Comparison of ENCODE assay signal across 20 cellular contexts in the genomic region with DNA sequence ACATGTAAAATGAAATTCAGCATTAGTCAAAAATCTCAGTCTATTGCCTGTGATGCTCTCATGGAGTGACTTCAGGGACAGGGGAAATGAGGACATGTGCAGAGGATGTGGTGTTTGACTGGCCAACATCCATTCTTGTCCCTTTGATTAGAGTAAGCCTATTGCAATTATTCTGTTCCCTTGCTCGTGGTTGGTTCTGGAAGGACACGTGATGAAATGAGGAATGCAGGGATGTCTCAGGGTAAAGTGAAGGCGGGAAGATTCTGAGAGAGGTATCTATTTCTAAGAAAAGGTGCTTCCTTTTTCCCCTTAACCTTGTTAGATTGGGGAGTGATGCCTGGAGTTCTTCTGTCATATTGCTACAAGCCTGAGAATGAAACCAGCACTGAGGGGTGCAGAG. TPM values are rescaled to one million over a fixed set of nuclear protein-coding genes. Genes with fewer than 3 reads are reported as not detected.
A peak's percentile ranks its signal among the peaks of the same experiment; 100 is the strongest.
DNase-seq lines count a peak whose midpoint lies in the region; ATAC-seq, FAIRE-seq and TF ChIP-seq lines count a peak whose summit lies in the region.
"Had no signal": no experiment of that assay in that cellular context is flagged by ENCODE, and none has a peak within 500 bp of the region (broad histone marks: within the 10 kb centered on the region; RNA-seq: fewer than 3 reads in every experiment).

No MANE protein-coding gene starts in this region.

- peak; percentile 24 for DNase-seq in GM23338 (ENCODE audit: low spot score)
- no peak for DNase-seq in GM12878 (ENCODE audit: low read depth, low spot score)
- DNase-seq in H1 (ENCODE audit: low read depth in 1 of 2, low spot score in 2 of 2): no peak
- DNase-seq in left ventricle myocardium superior: no peak
- DNase-seq in GF-D8 (lab: John Stamatoyannopoulos, UW): no peak
- DNase-seq: C1 segment of cervical spinal cord; Calu3; CD4-positive, alpha-beta memory T cell; COR-L47; DMS53; DMS79 treated with DMSO at 0.1 percent for 48 hours; H9 had no signal

- CTCF ChIA-PET in GM12878 (lab: Yijun Ruan, JAX): interaction anchor here (1.2 to 3.2 kb wide), 2 partner anchors 16 to 43 kb away, joined by 6 to 14 read pairs; no protein-coding TSS in a partner anchor
- CTCF ChIA-PET in H1 (lab: Charles Lee; ENCODE audit: partially characterized antibody): interaction anchor here (4.0 kb wide), 1 partner anchor 32 kb away, joined by 19 read pairs; no protein-coding TSS in a partner anchor

- no peak overlapping the region for H3K4me3 ChIP-seq in GM23338
- H3K4me3 ChIP-seq in GM12878: no peak overlapping the region
- no peak overlapping the region for H3K4me3 ChIP-seq in H1 (ENCODE audit: extremely low read depth in 1 of 4, insufficient read depth in 2 of 4, low read depth in 3 of 4, low read length in 4 of 4)

- no peak overlapping the region for H2AFZ ChIP-seq in GM23338
- H2AFZ ChIP-seq in GM12878 (ENCODE audit: control insufficient read depth, low read depth, low read length): no peak overlapping the region
- H2AFZ ChIP-seq in H1 (ENCODE audit: low read length): no peak overlapping the region

- 36% methylated on average over 3 of the region's 3 CpGs for WGBS in GM12878 (ENCODE audit: insufficient coverage, insufficient replicate concordance, low lambda C conversion rate, missing lambda C conversion rate)
- WGBS in H1 (ENCODE audit: extremely low coverage in 1 of 2, insufficient coverage in 1 of 2, insufficient read length in 1 of 2, insufficient replicate concordance in 2 of 2, low coverage in 1 of 2, low lambda C conversion rate in 2 of 2, missing lambda C conversion rate in 1 of 2), 2 experiments: 69% methylated on average over 3 of the region's 3 CpGs; no CpG with 5 or more reads in 1 of the 2 experiments

- in situ Hi-C loops in GM12878 (cut with MboI): no loop called here

- RAD21 ChIA-PET in GM12878 (lab: Charles Lee; ENCODE audit: unreplicated experiment): interaction anchor here (0.8 to 3.8 kb wide), 6 partner anchors 8 to 42 kb away, joined by 3 to 16 read pairs (median 3); no protein-coding TSS in a partner anchor

- no peak overlapping the region for H3K4me3 Mint-ChIP-seq in GM23338
- H3K4me3 Mint-ChIP-seq: CD4-positive, alpha-beta memory T cell; H9 had no signal

- no peaks in the 10 kb centered on the region for H3K36me3 Mint-ChIP-seq in GM23338 (ENCODE audit: low read depth)
- H3K36me3 Mint-ChIP-seq: CD4-positive, alpha-beta memory T cell had no signal

- H3K4me2 ChIP-seq in GM23338 (no peak overlapping the region), GM12878 (ENCODE audit: control insufficient read depth, insufficient read depth) (no peak overlapping the region), H1 (ENCODE audit: insufficient read depth in 1 of 2, low read depth in 2 of 2, low read length in 2 of 2) (no peak overlapping the region)

- no peak overlapping the region for H3K4ac ChIP-seq in H1 (replicated peaks; ENCODE audit: insufficient read length, low read depth, low read length)

- no peak overlapping the region for H3K56ac ChIP-seq in H1 (replicated peaks; ENCODE audit: insufficient read length, low read depth, low read length)

- H3K4me1 Mint-ChIP-seq in GM23338: no peaks in the 10 kb centered on the region
- H3K4me1 Mint-ChIP-seq: CD4-positive, alpha-beta memory T cell had no signal

- H3K23me2 ChIP-seq in H1 (ENCODE audit: low read depth, low read length): no peaks in the 10 kb centered on the region

- SMC1A ChIA-PET in GM12878 (lab: Charles Lee; ENCODE audit: uncharacterized antibody, unreplicated experiment): interaction anchor here (0.9 to 2.2 kb wide), 6 partner anchors 11 to 50 kb away, joined by 4 to 8 read pairs (median 4); no protein-coding TSS in a partner anchor

- no peaks in the 10 kb centered on the region for H3K36me3 ChIP-seq in GM23338 (ENCODE audit: insufficient read depth)
- no peaks in the 10 kb centered on the region for H3K36me3 ChIP-seq in GM12878 (ENCODE audit: control insufficient read depth in 2 of 2, insufficient read depth in 2 of 2, low read length in 1 of 2)
- no peaks in the 10 kb centered on the region for H3K36me3 ChIP-seq in H1 (ENCODE audit: control insufficient read depth in 2 of 4, insufficient read depth in 4 of 4, low read length in 3 of 4)

- H3K18ac ChIP-seq in H1 (ENCODE audit: extremely low read depth, low read length): no peak overlapping the region

- TF ChIP-seq CTCF in GM23338 (conservative IDR thresholded peaks at IDR 0.05; ENCODE audit: low read depth in 2 of 2): no peak
- no peak for TF ChIP-seq CTCF in GM12878 (IDR thresholded peaks at IDR 0.05 in 2 of 3, conservative IDR thresholded peaks at IDR 0.05 in 1 of 3; ENCODE audit: control insufficient read depth in 2 of 3, extremely low read depth in 1 of 3, insufficient read depth in 1 of 3, low read depth in 3 of 3, low read length in 3 of 3)
- TF ChIP-seq CTCF in H1 (IDR thresholded peaks at IDR 0.05; ENCODE audit: control extremely low read depth in 1 of 3, insufficient read depth in 1 of 3, low read depth in 1 of 3, low read length in 3 of 3): no peak

- no peak for TF ChIP-seq RAD21 in GM12878 (IDR thresholded peaks at IDR 0.05; ENCODE audit: insufficient read depth, low read depth, low read length)
- no peak for TF ChIP-seq RAD21 in H1 (IDR thresholded peaks at IDR 0.05 in 1 of 2, conservative IDR thresholded peaks at IDR 0.05 in 1 of 2; ENCODE audit: low read depth in 2 of 2, low read length in 2 of 2)

- H2BK5ac ChIP-seq in H1 (ENCODE audit: low read depth, low read length): no peak overlapping the region

- no peaks in the 10 kb centered on the region for H3K79me1 ChIP-seq in H1 (ENCODE audit: low read depth, low read length)

- no peak overlapping the region for H2BK15ac ChIP-seq in H1 (ENCODE audit: low read length)

- no peak overlapping the region for H3K27ac Mint-ChIP-seq in GM23338
- H3K27ac Mint-ChIP-seq: CD4-positive, alpha-beta memory T cell; H9 had no signal

- H4K8ac ChIP-seq in H1 (ENCODE audit: extremely low read depth, insufficient read depth, low read length): no peak overlapping the region

- TF ChIP-seq POLR2A in GM12878 (IDR thresholded peaks at IDR 0.05; ENCODE audit: low read depth, low read length) (no peak), H1 (IDR thresholded peaks at IDR 0.05; ENCODE audit: control extremely low read depth in 1 of 2, low read depth in 2 of 2, low read length in 2 of 2) (no peak)

- H4K20me1 ChIP-seq in GM23338 (replicated peaks; ENCODE audit: insufficient read depth) (no peaks in the 10 kb centered on the region), GM12878 (ENCODE audit: control insufficient read depth, insufficient read depth) (no peaks in the 10 kb centered on the region), H1 (replicated peaks in 1 of 2; ENCODE audit: control insufficient read depth in 1 of 2, insufficient read depth in 2 of 2, low read length in 2 of 2) (no peaks in the 10 kb centered on the region)

- no TSS peak for BruUV-seq in GM12878 (replicated peaks; lab: Mats Ljungman, UMichigan)

- TF ChIP-seq EP300 in GM12878 (IDR thresholded peaks at IDR 0.05; ENCODE audit: borderline replicate concordance in 1 of 2, control insufficient read depth in 1 of 2, low read depth in 2 of 2, low read length in 2 of 2): no peak
- TF ChIP-seq EP300 in H1 (IDR thresholded peaks at IDR 0.05; ENCODE audit: borderline replicate concordance in 1 of 2, low read depth in 2 of 2, low read length in 2 of 2): no peak

- ATAC-seq in GM23338 (no peak), GM12878 (no peak), left ventricle myocardium superior (no peak), GM19467 (IDR thresholded peaks at IDR 0.05; ENCODE audit: unreplicated experiment) (no peak)
- ATAC-seq: HCT116 had no signal

- no peak overlapping the region for H3K23ac ChIP-seq in H1 (ENCODE audit: insufficient read length)

- intact Hi-C loops in GM12878 (cut with micrococcal nuclease; ENCODE audit: unreplicated experiment) (no loop called here), left ventricle myocardium superior (cut with micrococcal nuclease) (no loop called here)

- H3F3A ChIP-seq in GM23338 (replicated peaks; ENCODE audit: low read depth): no peaks in the 10 kb centered on the region

- H3K14ac ChIP-seq in H1 (ENCODE audit: insufficient read length): no peak overlapping the region

- H3K9me2 ChIP-seq in GM23338 (ENCODE audit: insufficient read depth): no peaks in the 10 kb centered on the region

- no peaks in the 10 kb centered on the region for H3K27me3 ChIP-seq in GM23338 (ENCODE audit: insufficient read depth)
- H3K27me3 ChIP-seq in GM12878 (replicated peaks in 1 of 2; ENCODE audit: control insufficient read depth in 2 of 2, insufficient read depth in 2 of 2, low read length in 1 of 2): peaks cover 0 to 5% of the 10 kb centered on the region in 2 experiments; a peak in 1 of 4 replicates
- H3K27me3 ChIP-seq in H1 (replicated peaks in 1 of 4; ENCODE audit: control insufficient read depth in 3 of 4, extremely low read depth in 1 of 4, insufficient read depth in 3 of 4, low read length in 3 of 4): no peaks in the 10 kb centered on the region

- H3K9me3 ChIP-seq in GM12878 (replicated peaks; ENCODE audit: control insufficient read depth, insufficient read depth, low read length) (no peaks in the 10 kb centered on the region), H1 (ENCODE audit: insufficient read depth in 2 of 2, low read depth in 1 of 2, low read length in 1 of 2) (no peaks in the 10 kb centered on the region)

- H3K9ac ChIP-seq in GM12878 (ENCODE audit: control insufficient read depth, insufficient read depth, low read length): no peak overlapping the region
- H3K9ac ChIP-seq in H1 (replicated peaks in 1 of 4; ENCODE audit: extremely low read depth in 1 of 4, low read depth in 3 of 4, low read length in 3 of 4): no peak overlapping the region

- no peak overlapping the region for H2BK12ac ChIP-seq in H1 (ENCODE audit: low read depth, low read length)

- no peaks in the 10 kb centered on the region for H3K9me3 Mint-ChIP-seq in GM23338
- H3K9me3 Mint-ChIP-seq: CD4-positive, alpha-beta memory T cell; H9 had no signal

- H3K4me1 ChIP-seq in GM23338 (ENCODE audit: insufficient read depth): no peaks in the 10 kb centered on the region
- no peaks in the 10 kb centered on the region for H3K4me1 ChIP-seq in GM12878 (ENCODE audit: control insufficient read depth, insufficient read depth, low read length)
- 0 out of 7 replicates have a peak, but pooled peaks cover 0 to 2% (median 0%) of the 10 kb centered on the region in 4 experiments for H3K4me1 ChIP-seq in H1 (replicated peaks in 1 of 4; ENCODE audit: control insufficient read depth in 3 of 4, insufficient read depth in 4 of 4, low read length in 3 of 4)

- H3K27ac ChIP-seq in GM23338 (ENCODE audit: low read depth) (no peak overlapping the region), GM12878 (ENCODE audit: control insufficient read depth, insufficient read depth) (no peak overlapping the region), H1 (ENCODE audit: low read depth, low read length) (no peak overlapping the region)

- no peaks in the 10 kb centered on the region for H3K79me2 ChIP-seq in GM23338 (replicated peaks; ENCODE audit: insufficient read depth)
- H3K79me2 ChIP-seq in GM12878 (ENCODE audit: control insufficient read depth, insufficient read depth, low read length): no peaks in the 10 kb centered on the region
- no peaks in the 10 kb centered on the region for H3K79me2 ChIP-seq in H1 (ENCODE audit: control insufficient read depth in 1 of 2, insufficient read depth in 2 of 2, low read length in 2 of 2)

- no peak overlapping the region for H2BK120ac ChIP-seq in H1 (replicated peaks; ENCODE audit: low read depth, low read length)

- POLR2A ChIA-PET in GM12878 (lab: Charles Lee) (interaction anchor here (0.6 kb wide), 1 partner anchor 50 kb away, joined by 3 read pairs; no protein-coding TSS in a partner anchor), H1 (lab: Charles Lee; ENCODE audit: partially characterized antibody) (no interaction called here)

- H2BK20ac ChIP-seq in H1 (ENCODE audit: low read length): no peak overlapping the region

- H4K5ac ChIP-seq in H1 (ENCODE audit: insufficient read length, low read depth, low read length): no peak overlapping the region

- FAIRE-seq in GM12878 (lab: Jason Lieb, UNC) (no peak), H1 (lab: Jason Lieb, UNC) (peak; percentile 60)
- FAIRE-seq: GM18507 had no signal

- H4K91ac ChIP-seq in H1 (replicated peaks; ENCODE audit: insufficient read length, low read length): no peak overlapping the region

- H3K27me3 Mint-ChIP-seq in GM23338 (ENCODE audit: insufficient read depth, low read depth, poor library complexity): no peaks in the 10 kb centered on the region

- no peak overlapping the region for H2AK5ac ChIP-seq in H1 (ENCODE audit: low read depth, low read length)

RNA-seq across cellular contexts. Expression of gene CNMD, which starts 37.1 kb away (rescaled TPM):
- 137 and 141 TPM in 2 replicates for total RNA-seq in GM23338 (2014; rRNA removed; shearing (Covaris generic))
- polyA plus RNA-seq in GM23338 (2016; fragmentation: Nextera tagmentation; extraction: Ambion mirVana) (190 and 207 TPM in 2 replicates), GM12878 (2011; rRNA removed) (0.65 and 0.73 TPM in 2 replicates), GM12878 (2014; fragmentation: Illumina TruSeq; extraction: Trizol) (0.69 and 1.2 TPM in 2 replicates), GM12878 (2014; fragmentation: Nextera tagmentation; extraction: Ambion mirVana) (under 1 TPM; 0.31 to 0.72 TPM), GM12878 (2014; rRNA removed) (1.6 and 1.7 TPM in 2 replicates), GM12878 (2016; fragmentation: Nextera tagmentation; extraction: Ambion mirVana) (under 1 TPM; 0.45 to 0.74 TPM), H1 (2011; rRNA removed) (57.6 and 87.4 TPM in 2 replicates)
- total RNA-seq in GM12878 (2013; cell fraction: nucleolus; rRNA removed): 0.56 and 1.2 TPM in 2 replicates
- total RNA-seq in GM12878 (2014; rRNA removed) (0.73 and 1.2 TPM in 2 replicates), GM12878 (2014; rRNA removed; fragmentation: Illumina TruSeq; extraction: Trizol) (0.64 and 0.76 TPM in 2 replicates), GM12878 (2021) (0.35 and 0.77 TPM in 2 replicates), left ventricle myocardium superior (not detected)
- polyA plus RNA-seq in GM12878 (2011; ENCODE audit: low read depth): not detected
- 0.45 and 0.48 TPM in 2 replicates for polyA plus RNA-seq in GM12878 (2011; cell fraction: cytosol; rRNA removed)
- polyA plus RNA-seq in GM12878 (2011; cell fraction: nucleus; rRNA removed): 0.12 and 0.34 TPM in 2 replicates
- polyA plus RNA-seq in GM12878 (2012): not detected in 2 replicates
- polyA minus RNA-seq in GM12878 (2011; rRNA and poly(A)+ RNA removed): 0.31 TPM in 1 of 2 replicates, not detected in the other
- polyA minus RNA-seq in GM12878 (2011; cell fraction: cytosol; rRNA and poly(A)+ RNA removed): 1.4 TPM in 1 of 2 replicates, not detected in the other
- not detected in 2 replicates for polyA minus RNA-seq in GM12878 (2011; cell fraction: nucleus; rRNA and poly(A)+ RNA removed)
- 113 and 122 TPM in 2 replicates for total RNA-seq in H1 (2021; fragmentation: NEBNext Ultra II Directional; extraction: Animal tissue kit (Norgen Biotek cat#: 25700))
- polyA plus RNA-seq in H1 (2011; cell fraction: cytosol; rRNA removed): 99.3 TPM
- polyA plus RNA-seq in H1 (2011; cell fraction: nucleus; rRNA removed): 40.9 TPM
- polyA plus RNA-seq in H1 (2012, experiment 1 of 2): 122 to 180 TPM (median 131 TPM) in 4 replicates
- polyA plus RNA-seq in H1 (2012, experiment 2 of 2): 53.2 TPM
- 136 TPM for polyA plus RNA-seq in H1 (2013, experiment 1 of 2)
- polyA plus RNA-seq in H1 (2013, experiment 2 of 2): 149 TPM
- polyA minus RNA-seq in H1 (2011; rRNA and poly(A)+ RNA removed): 39.8 and 42.2 TPM in 2 replicates
- 51.8 TPM for polyA minus RNA-seq in H1 (2011; cell fraction: cytosol; rRNA and poly(A)+ RNA removed)
- 37.1 TPM for polyA minus RNA-seq in H1 (2011; cell fraction: nucleus; rRNA and poly(A)+ RNA removed)
- total RNA-seq: A172; Calu3; CD4-positive, alpha-beta memory T cell; Daoy; G401; H4 had no signal
- polyA plus RNA-seq: BJ; CD4-positive, alpha-beta memory T cell had no signal

Comparison
In these comparisons a context has a peak if more than half of its experiments do, and no peak if none do; other contexts are left out.
1. RNA of gene CNMD, which starts 37.1 kb away (total RNA-seq): 137 to 141 TPM in GM23338 and 113 to 122 TPM in H1; 0.35 to 1.2 TPM in GM12878 and not detected in left ventricle myocardium superior (single experiment); every median in the first group is over 10 times any median in the second.